1 cellular context compared by ENCODE assay signal in genomic region chr11:45391168-45391850, GRCh38.
TF ChIP-seq lines count a peak whose summit lies in the region.

No MANE protein-coding gene starts in this region.

TF ChIP-seq in HepG2, 621 proteins besides CTCF, POLR2A, EP300 and RAD21 (continued from another document and continues in another):
- TF ChIP-seq ZNF639 (CRISPR knock-in tag; conservative IDR thresholded peaks at IDR 0.05), result no peak
- no peak for TF ChIP-seq ONECUT2 (CRISPR knock-in tag; IDR thresholded peaks at IDR 0.05)
- TF ChIP-seq ZMYM4 (CRISPR knock-in tag; IDR thresholded peaks at IDR 0.05), result peak; percentile 74
- peak; percentile 37; the same call in 1 of the 2 replicates for TF ChIP-seq ZNF574 (CRISPR knock-in tag; IDR thresholded peaks at IDR 0.05)
- TF ChIP-seq CHD4 (IDR thresholded peaks at IDR 0.05; ENCODE audit: borderline replicate concordance, low read length), result no peak
- TF ChIP-seq ZNF121 (CRISPR knock-in tag; IDR thresholded peaks at IDR 0.05), result no peak
- no peak for TF ChIP-seq NR1H2 (CRISPR knock-in tag; IDR thresholded peaks at IDR 0.05; ENCODE audit: borderline replicate concordance, low read depth)
- TF ChIP-seq ZGPAT (CRISPR knock-in tag; IDR thresholded peaks at IDR 0.05), result peak; percentile 68
- TF ChIP-seq ZNF362 (CRISPR knock-in tag; IDR thresholded peaks at IDR 0.05; ENCODE audit: borderline replicate concordance), result peak; percentile 27; the same call in 1 of the 2 replicates
- TF ChIP-seq ELF3 (CRISPR knock-in tag; IDR thresholded peaks at IDR 0.05), result peak; percentile 58
- no peak for TF ChIP-seq POLR2G (IDR thresholded peaks at IDR 0.05; ENCODE audit: low read depth, low read length)
- peak; percentile 50; the same call in 1 of the 2 replicates for TF ChIP-seq ZFX (CRISPR knock-in tag; IDR thresholded peaks at IDR 0.05; ENCODE audit: low read depth)
- no peak for TF ChIP-seq CBX2 (IDR thresholded peaks at IDR 0.05; ENCODE audit: low read depth, low read length)
- TF ChIP-seq CBX2 (CRISPR knock-in tag; IDR thresholded peaks at IDR 0.05; ENCODE audit: low read depth), result no peak
- TF ChIP-seq ETV5 (CRISPR knock-in tag; IDR thresholded peaks at IDR 0.05; ENCODE audit: borderline replicate concordance), result peak; percentile 97
- TF ChIP-seq ZNF619 (CRISPR knock-in tag; IDR thresholded peaks at IDR 0.05), result no peak
- 0 out of 4 replicates have a peak, but pooled peaks of 1 of the 2 experiments have one; percentile 51 for TF ChIP-seq KLF16 (CRISPR knock-in tag; IDR thresholded peaks at IDR 0.05)
- peak; percentile 54 for TF ChIP-seq TBL1XR1 (IDR thresholded peaks at IDR 0.05; ENCODE audit: borderline replicate concordance, low read length, partially characterized antibody)
- TF ChIP-seq ZNF605 (CRISPR knock-in tag; IDR thresholded peaks at IDR 0.05), result peak; percentile 72; the same call in 1 of the 2 replicates
- TF ChIP-seq HIC2 (CRISPR knock-in tag; IDR thresholded peaks at IDR 0.05; ENCODE audit: low read depth), result no peak
- TF ChIP-seq ZNF160 (CRISPR knock-in tag; IDR thresholded peaks at IDR 0.05), result peak; percentile 23; the same call in 1 of the 2 replicates
- TF ChIP-seq TAF1 (CRISPR knock-in tag; IDR thresholded peaks at IDR 0.05), result no peak
- TF ChIP-seq ZNF263 (CRISPR knock-in tag; IDR thresholded peaks at IDR 0.05), result peak; percentile 73
- peak; percentile 17; the same call in 1 of the 2 replicates for TF ChIP-seq ZBTB7A (CRISPR knock-in tag; IDR thresholded peaks at IDR 0.05)
- no peak for TF ChIP-seq NFAT5 (CRISPR knock-in tag; IDR thresholded peaks at IDR 0.05)
- 0 out of 2 replicates have a peak, but pooled peaks have one; percentile 39 for TF ChIP-seq MLX (CRISPR knock-in tag; IDR thresholded peaks at IDR 0.05)
- peak; percentile 40; the same call in 1 of the 2 replicates for TF ChIP-seq ZNF317 (CRISPR knock-in tag; IDR thresholded peaks at IDR 0.05)
- TF ChIP-seq PAX8 (CRISPR knock-in tag; IDR thresholded peaks at IDR 0.05; ENCODE audit: borderline replicate concordance), result no peak
- TF ChIP-seq ZNF644 (CRISPR knock-in tag; IDR thresholded peaks at IDR 0.05; ENCODE audit: low read depth), result peak; percentile 35; the same call in 1 of the 2 replicates
- TF ChIP-seq HHEX (CRISPR knock-in tag; IDR thresholded peaks at IDR 0.05), result peak; percentile 80
- TF ChIP-seq POLR2AphosphoS2 (IDR thresholded peaks at IDR 0.05; ENCODE audit: low read depth, low read length), result no peak
- peak; percentile 77 for TF ChIP-seq MEF2D (CRISPR knock-in tag; IDR thresholded peaks at IDR 0.05)
- TF ChIP-seq DRAP1 (CRISPR knock-in tag; IDR thresholded peaks at IDR 0.05), result peak; percentile 18; the same call in 1 of the 2 replicates
- TF ChIP-seq ZNF556 (CRISPR knock-in tag; IDR thresholded peaks at IDR 0.05; ENCODE audit: borderline replicate concordance), result 0 out of 2 replicates have a peak, but pooled peaks have one; percentile 42
- TF ChIP-seq FOXP1 (IDR thresholded peaks at IDR 0.05), result no peak
- TF ChIP-seq FOXP1 (CRISPR knock-in tag; IDR thresholded peaks at IDR 0.05), result peak; percentile 75
- peak; percentile 44; the same call in 1 of the 2 replicates for TF ChIP-seq ZNF652 (CRISPR knock-in tag; IDR thresholded peaks at IDR 0.05; ENCODE audit: borderline replicate concordance, low read depth)
- no peak for TF ChIP-seq DMTF1 (CRISPR knock-in tag; IDR thresholded peaks at IDR 0.05)
- TF ChIP-seq ZNF503 (CRISPR knock-in tag; IDR thresholded peaks at IDR 0.05), result peak; percentile 70
- TF ChIP-seq FOXC1 (CRISPR knock-in tag; IDR thresholded peaks at IDR 0.05; ENCODE audit: borderline replicate concordance), result 0 out of 2 replicates have a peak, but pooled peaks have one; percentile 64
